In the genomic region with DNA sequence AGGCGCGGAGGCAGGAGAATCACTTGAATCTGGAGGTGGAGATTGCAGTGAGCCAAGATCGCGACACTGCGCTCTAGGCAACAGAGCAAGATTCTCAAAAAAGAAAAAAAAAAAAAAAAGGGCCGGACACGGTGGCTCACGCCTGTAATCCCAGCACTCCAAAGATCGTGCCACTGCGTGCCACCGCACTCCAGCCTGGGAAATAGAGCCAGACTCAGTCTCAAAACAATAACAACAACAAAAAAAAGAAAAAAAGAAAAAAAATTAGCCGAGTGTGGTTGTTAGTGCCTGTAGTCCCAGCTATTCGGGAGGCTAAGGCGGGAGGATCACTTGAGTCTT, we compare ENCODE assay signal across 9 cellular contexts. TPM values are rescaled to one million over a fixed set of nuclear protein-coding genes. Genes with fewer than 3 reads are reported as not detected.
DNase-seq lines count a peak whose midpoint lies in the region; ATAC-seq, FAIRE-seq and TF ChIP-seq lines count a peak whose summit lies in the region.
"Had no signal": no experiment of that assay in that cellular context is flagged by ENCODE, and none has a peak within 500 bp of the region (broad histone marks: within the 10 kb centered on the region; RNA-seq: fewer than 3 reads in every experiment).

No MANE protein-coding gene starts in this region.

- H3K36me3 ChIP-seq in HepG2 (replicated peaks in 1 of 2; ENCODE audit: control insufficient read depth in 1 of 2, insufficient read depth in 2 of 2, low read length in 2 of 2) (peaks cover 11 to 32% of the 10 kb centered on the region in 2 experiments), stomach (peaks cover 31 to 34% (median 34%) of the 10 kb centered on the region in 4 donors)

- in situ Hi-C loops in HepG2 (cut with HindIII; ENCODE audit: extremely low pct_ligation_motif_present, low pct_unique_long_range_greater_than_20kb) (loop anchor here (10.0 kb wide), 1 partner anchor 295 kb away; no protein-coding TSS in a partner anchor), GM13977 (cut with MboI; ENCODE audit: low pct_unique_long_range_greater_than_20kb, low sequenced_read_pairs, unreplicated experiment) (no loop called here)

- CTCF ChIA-PET in activated CD8-positive, alpha-beta memory T cell treated with anti-CD3 and anti-CD28 coated beads, Interleukin-2, amount 10 ng/mL, durations not matched to agents 7 days and 5 days (lab: Charles Lee) = interaction anchor here (0.9 to 1.8 kb wide), 4 partner anchors 22 to 396 kb away, joined by 3 to 4 read pairs (median 4); no protein-coding TSS in a partner anchor
- CTCF ChIA-PET in HepG2 (lab: Yijun Ruan, JAX; ENCODE audit: low intra/inter-chr PET ratio, low total read pairs) = no interaction called here

- no peaks in the 10 kb centered on the region; a peak in 1 of 5 replicates for H3K27me3 ChIP-seq in HepG2 (ENCODE audit: control insufficient read depth in 1 of 2, insufficient read depth in 2 of 2, low read length in 2 of 2)
- no peaks in the 10 kb centered on the region for H3K27me3 ChIP-seq in stomach
- H3K27me3 ChIP-seq: tibial nerve had no signal

- ATAC-seq in activated CD8-positive, alpha-beta memory T cell treated with anti-CD3 and anti-CD28 coated beads, Interleukin-2, amount 10 ng/mL, durations not matched to agents 7 days and 5 days = no peak
- no peak for ATAC-seq in activated naive CD4-positive, alpha-beta T cell treated with anti-CD3 and anti-CD28 coated beads, Interleukin-2, amount 50 U/mL, for 72 hours
- no peak for ATAC-seq in HepG2

- peaks cover 38% of the 10 kb centered on the region for H3K4me1 Mint-ChIP-seq in activated CD8-positive, alpha-beta memory T cell treated with anti-CD3 and anti-CD28 coated beads, Interleukin-2, amount 10 ng/mL, durations not matched to agents 7 days and 5 days

- intact Hi-C loops in HepG2 (cut with micrococcal nuclease; ENCODE audit: unreplicated experiment) = loop anchor here (2.0 kb wide), 1 partner anchor 211 kb away; no protein-coding TSS in a partner anchor
- intact Hi-C loops in stomach (cut with DNase I; ENCODE audit: low total_unique reads) = no loop called here

- WGBS in HepG2 (ENCODE audit: low lambda C conversion rate) = 91% methylated on average over 14 of the region's 14 CpGs
- 91 to 96% (median 93%) methylated on average over 14 of the region's 14 CpGs for WGBS in stomach, 5 donors

- no peak for TF ChIP-seq RAD21 in HepG2 (CRISPR knock-in tag; IDR thresholded peaks at IDR 0.05)

- H3K27ac Mint-ChIP-seq in activated CD8-positive, alpha-beta memory T cell treated with anti-CD3 and anti-CD28 coated beads, Interleukin-2, amount 10 ng/mL, durations not matched to agents 7 days and 5 days = peak overlapping the region; percentile 99
- peak overlapping the region; percentile 98 to 100 for H3K27ac Mint-ChIP-seq in activated naive CD4-positive, alpha-beta T cell treated with anti-CD3 and anti-CD28 coated beads, Interleukin-2, amount 50 U/mL, for 72 hours

- FAIRE-seq in HepG2 (lab: Jason Lieb, UNC) = no peak

- TF ChIP-seq CTCF in HepG2 (CRISPR knock-in tag; IDR thresholded peaks at IDR 0.05) (no peak), stomach (IDR thresholded peaks at IDR 0.05) (no peak), GM13977 (IDR thresholded peaks at IDR 0.05; ENCODE audit: extremely low read depth, insufficient read depth, missing control alignments) (no peak)

- BruUV-seq in HepG2 (replicated peaks; lab: Mats Ljungman, UMichigan) = no TSS peak

- H3K27me3 Mint-ChIP-seq in activated CD8-positive, alpha-beta memory T cell treated with anti-CD3 and anti-CD28 coated beads, Interleukin-2, amount 10 ng/mL, durations not matched to agents 7 days and 5 days = no peaks in the 10 kb centered on the region

- H3K4me2 ChIP-seq in HepG2 (ENCODE audit: low read depth, low read length) = peak overlapping the region; percentile 31

- POLR2A ChIA-PET in HepG2 (lab: Yijun Ruan, JAX) = interaction anchor here (1.5 kb wide), 1 partner anchor 211 kb away, joined by 7 read pairs; no protein-coding TSS in a partner anchor

- DNase-seq in activated CD8-positive, alpha-beta memory T cell treated with anti-CD3 and anti-CD28 coated beads, Interleukin-2, amount 10 ng/mL, durations not matched to agents 7 days and 5 days = no peak
- no peak for DNase-seq in activated CD8-positive, alpha-beta memory T cell treated with anti-CD3 and anti-CD28 coated beads, Interleukin-2, amount 50 U/mL, for 48 hours
- DNase-seq in activated naive CD4-positive, alpha-beta T cell treated with anti-CD3 and anti-CD28 coated beads, Interleukin-2, amount 50 U/mL, for 72 hours (ENCODE audit: low spot score in 2 of 2) = no peak
- DNase-seq in HepG2 (ENCODE audit: low spot score) (no peak), stomach (no peak), GM13977 (ENCODE audit: low spot score) (no peak), anterior cingulate cortex (lab: John Stamatoyannopoulos, UW) (no peak)
- DNase-seq in activated CD8-positive, alpha-beta memory T cell treated with anti-CD3 and anti-CD28 coated beads, Interleukin-2, amount 50 U/mL, for 4 hours = no peak

- H3K4me3 ChIP-seq in HepG2 (replicated peaks in 1 of 3; ENCODE audit: insufficient read depth in 1 of 3, low read depth in 2 of 3, low read length in 3 of 3) = peak overlapping the region in 1 of 3 experiments; percentile 92; a peak in 2 of 6 replicates
- H3K4me3 ChIP-seq in stomach = peak overlapping the region in 1 of 4 donors; percentile 66

- TF ChIP-seq POLR2A in HepG2 (IDR thresholded peaks at IDR 0.05; ENCODE audit: insufficient read depth in 1 of 2, low read depth in 2 of 2, low read length in 2 of 2) = no peak
- TF ChIP-seq POLR2A in stomach (IDR thresholded peaks at IDR 0.05) = no peak

- no peaks in the 10 kb centered on the region for H3K9me3 ChIP-seq in HepG2 (ENCODE audit: low read length)
- no peaks in the 10 kb centered on the region for H3K9me3 ChIP-seq in stomach
- H3K9me3 ChIP-seq: tibial nerve had no signal

- H3K27ac ChIP-seq in HepG2 (ENCODE audit: extremely low read length, insufficient read depth, low read length) = no peak overlapping the region
- H3K27ac ChIP-seq in stomach = peak overlapping the region in 3 of 5 donors; percentile 89 to 94 (median 92)

- no peak overlapping the region for H3K9ac ChIP-seq in HepG2 (ENCODE audit: insufficient read depth, low read depth, low read length)

- H3K9me3 Mint-ChIP-seq in activated CD8-positive, alpha-beta memory T cell treated with anti-CD3 and anti-CD28 coated beads, Interleukin-2, amount 10 ng/mL, durations not matched to agents 7 days and 5 days (ENCODE audit: low read depth) = no peaks in the 10 kb centered on the region
- no peaks in the 10 kb centered on the region for H3K9me3 Mint-ChIP-seq in activated naive CD4-positive, alpha-beta T cell treated with anti-CD3 and anti-CD28 coated beads, Interleukin-2, amount 50 U/mL, for 72 hours

- H3K4me3 Mint-ChIP-seq in activated CD8-positive, alpha-beta memory T cell treated with anti-CD3 and anti-CD28 coated beads, Interleukin-2, amount 10 ng/mL, durations not matched to agents 7 days and 5 days = peak overlapping the region; percentile 94

- peaks cover 28% of the 10 kb centered on the region for H3K79me2 ChIP-seq in HepG2 (ENCODE audit: insufficient read depth, low read length)

- H3K4me1 ChIP-seq in HepG2 (ENCODE audit: insufficient read depth, low read length) (peaks cover 50% of the 10 kb centered on the region), stomach (peaks cover 14 to 50% (median 30%) of the 10 kb centered on the region in 4 donors)

- no peak for TF ChIP-seq EP300 in HepG2 (IDR thresholded peaks at IDR 0.05; ENCODE audit: low read depth in 2 of 2, low read length in 2 of 2)
- no peak for TF ChIP-seq EP300 in HepG2 (CRISPR knock-in tag; IDR thresholded peaks at IDR 0.05; ENCODE audit: borderline replicate concordance)
- no peak for TF ChIP-seq EP300 in stomach (IDR thresholded peaks at IDR 0.05)

- peaks cover 38% of the 10 kb centered on the region for H3K36me3 Mint-ChIP-seq in activated CD8-positive, alpha-beta memory T cell treated with anti-CD3 and anti-CD28 coated beads, Interleukin-2, amount 10 ng/mL, durations not matched to agents 7 days and 5 days
- peaks cover 38 to 39% of the 10 kb centered on the region in 2 donors for H3K36me3 Mint-ChIP-seq in activated naive CD4-positive, alpha-beta T cell treated with anti-CD3 and anti-CD28 coated beads, Interleukin-2, amount 50 U/mL, for 72 hours

- peaks cover 20% of the 10 kb centered on the region for H4K20me1 ChIP-seq in HepG2 (ENCODE audit: insufficient read depth, low read length)

- H2AFZ ChIP-seq in HepG2 (ENCODE audit: low read length) = no peak overlapping the region

RNA-seq across cellular contexts. Expression of a gene that starts 0.5 kb away (rescaled TPM):
- 1,000 to 10,000 TPM in 1 of 2 experiments, 100 to 1,000 TPM in 1; 778 to 1,078 TPM for total RNA-seq in activated CD8-positive, alpha-beta memory T cell treated with anti-CD3 and anti-CD28 coated beads, Interleukin-2, amount 10 ng/mL, durations not matched to agents 7 days and 5 days
- total RNA-seq in activated naive CD4-positive, alpha-beta T cell treated with anti-CD3 and anti-CD28 coated beads, Interleukin-2, amount 50 U/mL, for 72 hours = 1,000 to 10,000 TPM; 1,565 to 2,604 TPM
- total RNA-seq in HepG2 (2016; rRNA removed; fragmentation: Illumina TruSeq; extraction: Trizol) (1,551 and 2,121 TPM in 2 replicates), stomach (1,000 to 10,000 TPM in 2 of 5 donors, 100 to 1,000 TPM in 3; 479 to 1,135 (median 807) TPM)
- 1,569 and 1,799 TPM in 2 replicates for total RNA-seq in HepG2 (2016; cell fraction: cytosol; rRNA removed; fragmentation: Illumina TruSeq; extraction: Trizol; ENCODE audit: low read depth)
- 1,519 and 2,147 TPM in 2 replicates for total RNA-seq in HepG2 (2016; cell fraction: insoluble cytoplasmic fraction; rRNA removed; fragmentation: Illumina TruSeq; extraction: Trizol)
- total RNA-seq in HepG2 (2016; cell fraction: membrane; rRNA removed; fragmentation: Illumina TruSeq; extraction: Trizol) = 3,064 and 3,242 TPM in 2 replicates
- total RNA-seq in HepG2 (2016; cell fraction: nucleus; rRNA removed; fragmentation: Illumina TruSeq; extraction: Trizol) = 617 and 644 TPM in 2 replicates
- polyA plus RNA-seq in HepG2 (2011; rRNA removed) (1,589 and 1,719 TPM in 2 replicates), stomach (1,000 to 10,000 TPM; 2,600 to 3,271 (median 2,737) TPM)
- polyA plus RNA-seq in HepG2 (2011; cell fraction: cytosol; rRNA removed) = 1,215 and 1,505 TPM in 2 replicates
- polyA plus RNA-seq in HepG2 (2011; cell fraction: nucleus; rRNA removed) = 260 and 378 TPM in 2 replicates
- polyA plus RNA-seq in HepG2 (2012) = 1,569 and 1,801 TPM in 2 replicates
- 2,496 and 2,739 TPM in 2 replicates for polyA plus RNA-seq in HepG2 (2016; cell fraction: cytosol; fragmentation: Illumina TruSeq; extraction: Trizol; ENCODE audit: low read depth)
- 2,631 and 2,728 TPM in 2 replicates for polyA plus RNA-seq in HepG2 (2016; cell fraction: insoluble cytoplasmic fraction; fragmentation: Illumina TruSeq; extraction: Trizol; ENCODE audit: low read depth)
- polyA plus RNA-seq in HepG2 (2016; cell fraction: membrane; fragmentation: Illumina TruSeq; extraction: Trizol; ENCODE audit: low read depth) = 3,716 and 3,916 TPM in 2 replicates
- polyA plus RNA-seq in HepG2 (2016; cell fraction: nucleus; fragmentation: Illumina TruSeq; extraction: Trizol; ENCODE audit: insufficient read depth, low read depth) = 1,083 and 1,121 TPM in 2 replicates
- 207 and 602 TPM in 2 replicates for polyA minus RNA-seq in HepG2 (2011; rRNA and poly(A)+ RNA removed; ENCODE audit: low replicate concordance)
- polyA minus RNA-seq in HepG2 (2011; cell fraction: cytosol; rRNA and poly(A)+ RNA removed) = 269 and 339 TPM in 2 replicates
- 197 and 255 TPM in 2 replicates for polyA minus RNA-seq in HepG2 (2011; cell fraction: nucleus; rRNA and poly(A)+ RNA removed)

RNA-seq across cellular contexts. Expression of a gene that starts 8.9 kb away (rescaled TPM):
- 100 to 1,000 TPM in 1 of 2 experiments, 10 to 100 TPM in 1; 90.9 to 118 TPM for total RNA-seq in activated CD8-positive, alpha-beta memory T cell treated with anti-CD3 and anti-CD28 coated beads, Interleukin-2, amount 10 ng/mL, durations not matched to agents 7 days and 5 days
- total RNA-seq in activated naive CD4-positive, alpha-beta T cell treated with anti-CD3 and anti-CD28 coated beads, Interleukin-2, amount 50 U/mL, for 72 hours = 100 to 1,000 TPM; 105 to 118 TPM
- total RNA-seq in HepG2 (2016; rRNA removed; fragmentation: Illumina TruSeq; extraction: Trizol) (63.5 and 101 TPM in 2 replicates), stomach (100 to 1,000 TPM in 2 of 5 donors, 10 to 100 TPM in 3; 16.3 to 114 (median 100.0) TPM)
- total RNA-seq in HepG2 (2016; cell fraction: cytosol; rRNA removed; fragmentation: Illumina TruSeq; extraction: Trizol; ENCODE audit: low read depth) = 33.6 and 33.7 TPM in 2 replicates
- 63.2 and 92.9 TPM in 2 replicates for total RNA-seq in HepG2 (2016; cell fraction: insoluble cytoplasmic fraction; rRNA removed; fragmentation: Illumina TruSeq; extraction: Trizol)
- 52.7 and 53.2 TPM in 2 replicates for total RNA-seq in HepG2 (2016; cell fraction: membrane; rRNA removed; fragmentation: Illumina TruSeq; extraction: Trizol)
- total RNA-seq in HepG2 (2016; cell fraction: nucleus; rRNA removed; fragmentation: Illumina TruSeq; extraction: Trizol) = 39.5 and 46.8 TPM in 2 replicates
- polyA plus RNA-seq in HepG2 (2011; rRNA removed) (26.7 and 30.0 TPM in 2 replicates), stomach (10 to 100 TPM; 17.4 to 69.5 (median 65.4) TPM)
- 27.0 and 32.0 TPM in 2 replicates for polyA plus RNA-seq in HepG2 (2011; cell fraction: cytosol; rRNA removed)
- 16.5 and 17.7 TPM in 2 replicates for polyA plus RNA-seq in HepG2 (2011; cell fraction: nucleus; rRNA removed)
- polyA plus RNA-seq in HepG2 (2012) = 36.3 and 36.9 TPM in 2 replicates
- 5.9 and 6.2 TPM in 2 replicates for polyA plus RNA-seq in HepG2 (2016; cell fraction: cytosol; fragmentation: Illumina TruSeq; extraction: Trizol; ENCODE audit: low read depth)
- 68.9 and 69.6 TPM in 2 replicates for polyA plus RNA-seq in HepG2 (2016; cell fraction: insoluble cytoplasmic fraction; fragmentation: Illumina TruSeq; extraction: Trizol; ENCODE audit: low read depth)
- polyA plus RNA-seq in HepG2 (2016; cell fraction: membrane; fragmentation: Illumina TruSeq; extraction: Trizol; ENCODE audit: low read depth) = 11.9 and 14.6 TPM in 2 replicates
- 40.4 and 40.7 TPM in 2 replicates for polyA plus RNA-seq in HepG2 (2016; cell fraction: nucleus; fragmentation: Illumina TruSeq; extraction: Trizol; ENCODE audit: insufficient read depth, low read depth)
- polyA minus RNA-seq in HepG2 (2011; rRNA and poly(A)+ RNA removed; ENCODE audit: low replicate concordance) = 22.4 and 59.7 TPM in 2 replicates
- 34.5 and 43.4 TPM in 2 replicates for polyA minus RNA-seq in HepG2 (2011; cell fraction: cytosol; rRNA and poly(A)+ RNA removed)
- 26.8 and 30.5 TPM in 2 replicates for polyA minus RNA-seq in HepG2 (2011; cell fraction: nucleus; rRNA and poly(A)+ RNA removed)

RNA-seq across cellular contexts. Expression of a gene that starts 27.6 kb away (rescaled TPM):
- 10 to 100 TPM; 49.3 to 55.4 TPM for total RNA-seq in activated CD8-positive, alpha-beta memory T cell treated with anti-CD3 and anti-CD28 coated beads, Interleukin-2, amount 10 ng/mL, durations not matched to agents 7 days and 5 days
- total RNA-seq in activated naive CD4-positive, alpha-beta T cell treated with anti-CD3 and anti-CD28 coated beads, Interleukin-2, amount 50 U/mL, for 72 hours = 10 to 100 TPM; 26.7 to 31.0 TPM
- total RNA-seq in HepG2 (2016; rRNA removed; fragmentation: Illumina TruSeq; extraction: Trizol) (11.4 and 13.7 TPM in 2 replicates), stomach (100 to 1,000 TPM in 1 of 5 donors, 10 to 100 TPM in 4; 56.7 to 375 (median 89.5) TPM)
- 11.3 and 14.3 TPM in 2 replicates for total RNA-seq in HepG2 (2016; cell fraction: cytosol; rRNA removed; fragmentation: Illumina TruSeq; extraction: Trizol; ENCODE audit: low read depth)
- 10.5 and 12.2 TPM in 2 replicates for total RNA-seq in HepG2 (2016; cell fraction: insoluble cytoplasmic fraction; rRNA removed; fragmentation: Illumina TruSeq; extraction: Trizol)
- total RNA-seq in HepG2 (2016; cell fraction: membrane; rRNA removed; fragmentation: Illumina TruSeq; extraction: Trizol) = 9.8 and 10.9 TPM in 2 replicates
- 25.6 and 28.3 TPM in 2 replicates for total RNA-seq in HepG2 (2016; cell fraction: nucleus; rRNA removed; fragmentation: Illumina TruSeq; extraction: Trizol)
- polyA plus RNA-seq in HepG2 (2011; rRNA removed) (8.0 and 9.0 TPM in 2 replicates), stomach (10 to 100 TPM in 1 of 3 donors, 1 to 10 TPM in 2; 3.2 to 11.0 (median 7.9) TPM)
- 2.9 and 3.0 TPM in 2 replicates for polyA plus RNA-seq in HepG2 (2011; cell fraction: cytosol; rRNA removed)
- polyA plus RNA-seq in HepG2 (2011; cell fraction: nucleus; rRNA removed) = 38.9 and 47.2 TPM in 2 replicates
- polyA plus RNA-seq in HepG2 (2012) = 14.6 and 17.7 TPM in 2 replicates
- polyA plus RNA-seq in HepG2 (2016; cell fraction: cytosol; fragmentation: Illumina TruSeq; extraction: Trizol; ENCODE audit: low read depth) = 0.88 and 1.8 TPM in 2 replicates
- polyA plus RNA-seq in HepG2 (2016; cell fraction: insoluble cytoplasmic fraction; fragmentation: Illumina TruSeq; extraction: Trizol; ENCODE audit: low read depth) = 10.1 and 11.0 TPM in 2 replicates
- polyA plus RNA-seq in HepG2 (2016; cell fraction: membrane; fragmentation: Illumina TruSeq; extraction: Trizol; ENCODE audit: low read depth) = 3.2 and 4.0 TPM in 2 replicates
- polyA plus RNA-seq in HepG2 (2016; cell fraction: nucleus; fragmentation: Illumina TruSeq; extraction: Trizol; ENCODE audit: insufficient read depth, low read depth) = 60.5 and 66.6 TPM in 2 replicates
- 23.1 and 24.7 TPM in 2 replicates for polyA minus RNA-seq in HepG2 (2011; rRNA and poly(A)+ RNA removed; ENCODE audit: low replicate concordance)
- 11.1 and 16.9 TPM in 2 replicates for polyA minus RNA-seq in HepG2 (2011; cell fraction: cytosol; rRNA and poly(A)+ RNA removed)
- 62.1 and 75.8 TPM in 2 replicates for polyA minus RNA-seq in HepG2 (2011; cell fraction: nucleus; rRNA and poly(A)+ RNA removed)
